In genomic region chr1:115013792-115014191, GRCh38 we compare ENCODE assay signal across 31 cellular contexts. TPM values are rescaled to one million over a fixed set of nuclear protein-coding genes. Genes with fewer than 3 reads are reported as not detected.
"Had no signal": no experiment of that assay in that cellular context is flagged by ENCODE, and none has a peak within 500 bp of the region (broad histone marks: within the 10 kb centered on the region; RNA-seq: fewer than 3 reads in every experiment).

No MANE protein-coding gene starts in this region.

- H3K36me3 ChIP-seq: stomach, suprapubic skin, thoracic aorta, thyroid gland, tibial artery, tibial nerve, transverse colon, upper lobe of left lung, upper lobe of right lung, uterus, vagina had no signal

- H3K27ac ChIP-seq: stomach, suprapubic skin, testis, thoracic aorta, thyroid gland, tibial artery, tibial nerve, transverse colon, upper lobe of left lung, upper lobe of right lung, uterus, vagina had no signal

- ATAC-seq: stimulated activated effector memory CD8-positive, alpha-beta T cell treated with anti-CD3 and anti-CD28 coated beads, Interleukin-12 subunit alpha, Interleukin-12 subunit beta, amount 100 ng/mL, for 72 hours; stimulated activated memory B cell treated with anti-CD40 and anti-IgM and Interleukin-4, amounts not matched to agents 10 μg/mL and 1 μg/mL and 100 μg/mL, for 72 hours; stimulated activated naive B cell treated with anti-CD40 and anti-IgM and Interleukin-4, amounts not matched to agents 10 μg/mL and 1 μg/mL and 100 μg/mL, for 72 hours; stimulated activated naive CD8-positive, alpha-beta T cell treated with anti-CD3 and anti-CD28 coated beads, Interleukin-15, amount 100 ng/mL, for 72 hours; stimulated activated naive CD8-positive, alpha-beta T cell treated with anti-CD3 and anti-CD28 coated beads, Interleukin-15, Interleukin-2, amounts not matched to agents 100 U/mL and 50 U/mL, for 24 hours; upper lobe of right lung had no signal

- FAIRE-seq: urothelium cell line had no signal

- DNase-seq: stimulated activated CD4-positive, alpha-beta T cell treated with anti-CD3 and anti-CD28 coated beads, Interleukin-2, amount 100 ng/mL, for 48 hours; stimulated activated CD4-positive, alpha-beta T cell treated with anti-CD3 and anti-CD28 coated beads, Interleukin-4, amount 100 ng/mL, for 1 hour; stimulated activated CD4-positive, alpha-beta T cell treated with anti-CD3 and anti-CD28 coated beads, Interleukin-4, amount 100 ng/mL, for 24 hours; stimulated activated CD4-positive, alpha-beta T cell treated with anti-CD3 and anti-CD28 coated beads, Interleukin-4, amount 100 ng/mL, for 4 hours; stimulated activated CD8-positive, alpha-beta memory T cell treated with anti-CD3 and anti-CD28 coated beads, Interleukin-4, amount 100 ng/mL, for 48 hours; stimulated activated naive B cell treated with anti-CD40 and anti-IgM and Interleukin-4, amounts not matched to agents 10 μg/mL and 1 μg/mL and 100 μg/mL, for 72 hours; stimulated activated naive CD4-positive, alpha-beta T cell; stimulated activated naive CD4-positive, alpha-beta T cell treated with Interleukin-2 at 50 U/mL for 16 hours; stimulated activated naive CD8-positive, alpha-beta T cell treated with anti-CD3 and anti-CD28 coated beads, Interleukin-15, amount 100 ng/mL, for 72 hours; stimulated activated naive CD8-positive, alpha-beta T cell treated with anti-CD3 and anti-CD28 coated beads, Interleukin-15, Interleukin-2, amounts not matched to agents 100 U/mL and 50 U/mL, for 24 hours; stomach; substantia nigra; testis; thyroid gland; tibial artery; transverse colon; trophoblast cell; upper lobe of left lung; upper lobe of right lung; uterus had no signal

- H3K9me3 ChIP-seq: stomach, suprapubic skin, testis, thoracic aorta, thyroid gland, tibial artery, tibial nerve, transverse colon, upper lobe of left lung, upper lobe of right lung, uterus, vagina had no signal

- H3K4me3 ChIP-seq: stomach, suprapubic skin, testis, thoracic aorta, thyroid gland, tibial artery, tibial nerve, transverse colon, upper lobe of left lung, upper lobe of right lung, uterus, vagina had no signal

- H3K4me1 ChIP-seq: stomach, suprapubic skin, testis, thyroid gland, tibial artery, tibial nerve, transverse colon, upper lobe of left lung, upper lobe of right lung, uterus, vagina had no signal

- H3K27me3 ChIP-seq: stomach, suprapubic skin, testis, thyroid gland, tibial artery, tibial nerve, transverse colon, upper lobe of left lung, upper lobe of right lung, uterus, vagina had no signal

RNA-seq across cellular contexts. Expression of gene TSHB, which starts 15.8 kb away (rescaled TPM):
- total RNA-seq: stomach, subcutaneous adipose tissue, suprapubic skin, temporal lobe, testis, thoracic aorta, thyroid gland, tibial nerve, transverse colon, upper lobe of left lung, upper lobe of right lung, ureter, urinary bladder, uterus, vagina had no signal
- polyA plus RNA-seq: stomach, urinary bladder had no signal
